Comparison of ENCODE assay signal across 9 cellular contexts in the genomic region with DNA sequence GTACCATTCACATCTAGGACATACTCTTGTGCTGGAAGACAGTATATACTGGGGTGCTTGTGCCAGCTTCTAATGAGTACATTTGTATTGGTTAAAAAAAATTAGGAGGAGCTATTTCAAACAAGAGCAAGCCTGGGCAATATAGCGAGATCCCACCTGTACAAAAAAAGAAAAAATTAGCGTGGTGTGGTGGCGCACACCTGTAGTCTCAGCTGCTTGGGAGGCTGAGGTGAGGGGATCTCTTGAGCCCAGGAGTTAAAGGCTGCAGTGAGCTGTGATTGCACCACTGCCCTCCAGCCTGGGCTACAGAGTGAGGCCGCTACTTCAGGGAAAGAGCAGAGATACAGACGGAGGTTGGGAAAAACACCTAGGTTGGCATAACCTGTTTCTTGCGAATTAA. TPM values are rescaled to one million over a fixed set of nuclear protein-coding genes. Genes with fewer than 3 reads are reported as not detected.
DNase-seq lines count a peak whose midpoint lies in the region; FAIRE-seq and TF ChIP-seq lines count a peak whose summit lies in the region.
"Had no signal": no experiment of that assay in that cellular context is flagged by ENCODE, and none has a peak within 500 bp of the region (broad histone marks: within the 10 kb centered on the region; RNA-seq: fewer than 3 reads in every experiment).

No MANE protein-coding gene starts in this region.

- H3K18ac ChIP-seq in neuronal stem cell (ENCODE audit: low read length) = no peak overlapping the region

- H3K27ac ChIP-seq in CD8-positive, alpha-beta memory T cell (ENCODE audit: low read depth, low read length) = no peak overlapping the region
- H3K27ac ChIP-seq in OCI-LY7 (ENCODE audit: low read depth, low read length, poor library complexity, severe bottlenecking) = no peak overlapping the region
- no peak overlapping the region for H3K27ac ChIP-seq in endothelial cell of umbilical vein (ENCODE audit: insufficient read depth, low read depth, low read length)
- H3K27ac ChIP-seq in neuronal stem cell (replicated peaks; ENCODE audit: low read length) = no peak overlapping the region

- no peaks in the 10 kb centered on the region for H3K27me3 ChIP-seq in CD8-positive, alpha-beta memory T cell (ENCODE audit: insufficient read depth, low read length, poor library complexity, severe bottlenecking)
- H3K27me3 ChIP-seq in endothelial cell of umbilical vein (ENCODE audit: control insufficient read depth in 2 of 2, insufficient read depth in 2 of 2, low read length in 2 of 2) (no peaks in the 10 kb centered on the region), neuronal stem cell (ENCODE audit: control insufficient read depth in 3 of 3, insufficient read depth in 3 of 3, low read depth in 1 of 3, low read length in 3 of 3) (peaks cover 0 to 10% (median 0%) of the 10 kb centered on the region in 3 experiments)

- FAIRE-seq in endothelial cell of umbilical vein (lab: Jason Lieb, UNC) (no peak), urothelium cell line (lab: Jason Lieb, UNC) (no peak)

- H3K9me2 ChIP-seq in OCI-LY7 (ENCODE audit: insufficient read depth, low read length) = no peaks in the 10 kb centered on the region

- H3K36me3 ChIP-seq in CD8-positive, alpha-beta memory T cell (ENCODE audit: insufficient read depth, low read length) = no peaks in the 10 kb centered on the region
- no peaks in the 10 kb centered on the region for H3K36me3 ChIP-seq in OCI-LY7 (ENCODE audit: insufficient read depth, low read length)
- no peaks in the 10 kb centered on the region for H3K36me3 ChIP-seq in endothelial cell of umbilical vein (ENCODE audit: control insufficient read depth in 2 of 2, extremely low read depth in 1 of 2, insufficient read depth in 2 of 2, low read length in 2 of 2)
- peaks cover 0 to 7% of the 10 kb centered on the region in 2 donors for H3K36me3 ChIP-seq in neuronal stem cell (replicated peaks in 1 of 2; ENCODE audit: control insufficient read depth in 2 of 2, insufficient read depth in 2 of 2, low read length in 2 of 2)

- H2BK12ac ChIP-seq in neuronal stem cell (ENCODE audit: low read length) = no peak overlapping the region

- H4K91ac ChIP-seq in neuronal stem cell (ENCODE audit: low read depth, low read length, poor library complexity) = no peak overlapping the region

- H3K4me3 ChIP-seq in CD8-positive, alpha-beta memory T cell (ENCODE audit: low read length) = no peak overlapping the region
- H3K4me3 ChIP-seq in OCI-LY7 (ENCODE audit: low read depth, low read length, poor library complexity, severe bottlenecking) (peak overlapping the region; percentile 99), endothelial cell of umbilical vein (replicated peaks in 1 of 3; ENCODE audit: insufficient read depth in 1 of 3, low read depth in 1 of 3, low read length in 3 of 3) (peak overlapping the region in 1 of 3 experiments; percentile 82), neuronal stem cell (ENCODE audit: low read length in 2 of 2) (peak overlapping the region in 1 of 2 donors; percentile 94)

- H2BK15ac ChIP-seq in neuronal stem cell (ENCODE audit: low read length) = no peak overlapping the region

- H4K20me1 ChIP-seq in OCI-LY7 (ENCODE audit: insufficient read depth, low read length) (no peaks in the 10 kb centered on the region), endothelial cell of umbilical vein (replicated peaks; ENCODE audit: control insufficient read depth, extremely low read depth, insufficient read depth, low read length) (no peaks in the 10 kb centered on the region)

- no CpG with 5 or more reads among the region's 6 CpGs for WGBS in neuronal stem cell (ENCODE audit: extremely low coverage in 2 of 2, insufficient read length in 2 of 2, insufficient replicate concordance in 1 of 2), 2 donors

- H3K27ac Mint-ChIP-seq in CD8-positive, alpha-beta memory T cell = peak overlapping the region in 5 of 8 donors; percentile 57 to 91 (median 83)

- H4K8ac ChIP-seq in neuronal stem cell (ENCODE audit: low read depth, low read length) = no peak overlapping the region

- H3K4ac ChIP-seq in neuronal stem cell (ENCODE audit: low read length) = no peak overlapping the region

- H3K9me1 ChIP-seq in endothelial cell of umbilical vein (replicated peaks; ENCODE audit: control insufficient read depth, extremely low read depth, insufficient read depth, low read length) = no peaks in the 10 kb centered on the region

- H2BK120ac ChIP-seq in neuronal stem cell (ENCODE audit: low read depth, low read length) = no peak overlapping the region

- H3K14ac ChIP-seq in neuronal stem cell (ENCODE audit: low read length) = no peak overlapping the region

- H2BK5ac ChIP-seq in neuronal stem cell (ENCODE audit: low read length) = no peak overlapping the region

- POLR2A ChIA-PET in CD8-positive, alpha-beta memory T cell (lab: Charles Lee) = no interaction called here
- POLR2A ChIA-PET in OCI-LY7 (lab: Charles Lee) (interaction anchor here (0.5 to 0.8 kb wide), 2 partner anchors 24 to 75 kb away, joined by 3 to 8 read pairs; no protein-coding TSS in a partner anchor), endothelial cell of umbilical vein (lab: Charles Lee) (no interaction called here)

- H3K79me1 ChIP-seq in neuronal stem cell (ENCODE audit: low read depth, low read length) = peaks cover 2% of the 10 kb centered on the region

- dilution Hi-C loops in endothelial cell of umbilical vein (cut with MboI; ENCODE audit: extremely low pct_ligation_motif_present, low sequenced_read_pairs) = no loop called here

- H3K4me1 Mint-ChIP-seq in CD8-positive, alpha-beta memory T cell = peaks cover 12 to 24% (median 20%) of the 10 kb centered on the region in 3 donors

- H2AK5ac ChIP-seq in neuronal stem cell (ENCODE audit: low read depth, low read length) = no peak overlapping the region

- BruUV-seq in OCI-LY7 (replicated peaks; lab: Mats Ljungman, UMichigan) = no TSS peak
- no TSS peak for BruUV-seq in endothelial cell of umbilical vein (replicated peaks; lab: Mats Ljungman, UMichigan)

- CTCF ChIA-PET in CD8-positive, alpha-beta memory T cell (lab: Charles Lee) = no interaction called here
- CTCF ChIA-PET in OCI-LY7 (lab: Charles Lee; ENCODE audit: unreplicated experiment) (interaction anchor here (0.6 kb wide), 1 partner anchor 9 kb away, joined by 3 read pairs; no protein-coding TSS in a partner anchor), endothelial cell of umbilical vein (lab: Charles Lee) (interaction anchor here (1.7 kb wide), 1 partner anchor 149 kb away, joined by 6 read pairs; no protein-coding TSS in a partner anchor)

- H3K4me3 Mint-ChIP-seq in CD8-positive, alpha-beta memory T cell = peak overlapping the region; percentile 79 to 94 (median 86)

- peaks cover 14% of the 10 kb centered on the region for H3K4me1 ChIP-seq in CD8-positive, alpha-beta memory T cell (ENCODE audit: insufficient read depth, low read length)
- peaks cover 12% of the 10 kb centered on the region for H3K4me1 ChIP-seq in OCI-LY7 (ENCODE audit: insufficient read depth, low read length, poor library complexity, severe bottlenecking)
- peaks cover 11% of the 10 kb centered on the region for H3K4me1 ChIP-seq in endothelial cell of umbilical vein (ENCODE audit: control insufficient read depth, extremely low read depth, insufficient read depth, low read length)
- H3K4me1 ChIP-seq in neuronal stem cell (ENCODE audit: control insufficient read depth in 2 of 2, insufficient read depth in 1 of 2, low read depth in 1 of 2, low read length in 2 of 2) = peaks cover 4% of the 10 kb centered on the region in 2 donors

- peaks cover 0 to 7% (median 2%) of the 10 kb centered on the region in 3 donors for H3K36me3 Mint-ChIP-seq in CD8-positive, alpha-beta memory T cell

- H3K79me2 ChIP-seq in OCI-LY7 (ENCODE audit: insufficient read depth, low read depth, low read length) (no peaks in the 10 kb centered on the region), endothelial cell of umbilical vein (ENCODE audit: control insufficient read depth, insufficient read depth, low read length) (peaks cover 15% of the 10 kb centered on the region)

- H3K9me3 Mint-ChIP-seq in CD8-positive, alpha-beta memory T cell = no peaks in the 10 kb centered on the region

- TF ChIP-seq CTCF in OCI-LY7 (conservative IDR thresholded peaks at IDR 0.05; ENCODE audit: low read length) (no peak), endothelial cell of umbilical vein (IDR thresholded peaks at IDR 0.05; ENCODE audit: extremely low read depth in 1 of 2, insufficient read depth in 1 of 2, low read depth in 1 of 2, low read length in 2 of 2) (no peak)

- intact Hi-C loops in OCI-LY7 (cut with micrococcal nuclease; ENCODE audit: unreplicated experiment) = no loop called here
- intact Hi-C loops in endothelial cell of umbilical vein (cut with micrococcal nuclease) = loop anchor here (5.0 kb wide), 2 partner anchors 115 to 150 kb away; a partner anchor contains a TSS
- intact Hi-C loops in posterior vena cava (cut with DNase I) = loop anchor here in 1 of 2 donors (1.0 kb wide), 1 partner anchor 115 kb away; no protein-coding TSS in a partner anchor

- no peak overlapping the region for H3K23ac ChIP-seq in neuronal stem cell (ENCODE audit: low read depth, low read length, poor library complexity)

- H3K9ac ChIP-seq in endothelial cell of umbilical vein (replicated peaks; ENCODE audit: extremely low read depth, insufficient read depth, low read length) = peak overlapping the region; percentile 98
- no peak overlapping the region for H3K9ac ChIP-seq in neuronal stem cell (ENCODE audit: low read depth, low read length, poor library complexity)

- TF ChIP-seq POLR2A in endothelial cell of umbilical vein (IDR thresholded peaks at IDR 0.05; ENCODE audit: low read depth, low read length) = no peak

- H2AFZ ChIP-seq in OCI-LY7 (ENCODE audit: low read length) (no peak overlapping the region), endothelial cell of umbilical vein (ENCODE audit: low read depth, low read length) (no peak overlapping the region), neuronal stem cell (ENCODE audit: low read length) (peak overlapping the region; percentile 100)

- no peaks in the 10 kb centered on the region for H3K9me3 ChIP-seq in CD8-positive, alpha-beta memory T cell (ENCODE audit: low read length)
- H3K9me3 ChIP-seq in OCI-LY7 (ENCODE audit: low read length) (no peaks in the 10 kb centered on the region), endothelial cell of umbilical vein (replicated peaks; ENCODE audit: control insufficient read depth, insufficient read depth, low read length) (no peaks in the 10 kb centered on the region), neuronal stem cell (replicated peaks in 1 of 2; ENCODE audit: control insufficient read depth in 2 of 2, insufficient read depth in 1 of 2, low read depth in 1 of 2, low read length in 2 of 2) (no peaks in the 10 kb centered on the region)

- H3K4me2 ChIP-seq in OCI-LY7 (ENCODE audit: low read length) = peak overlapping the region; percentile 99
- H3K4me2 ChIP-seq in endothelial cell of umbilical vein (ENCODE audit: insufficient read depth, low read length) = peak overlapping the region; percentile 95
- H3K4me2 ChIP-seq in neuronal stem cell (ENCODE audit: insufficient read depth, low read length, poor library complexity, severe bottlenecking) = peak overlapping the region; percentile 69

- no peak for DNase-seq in CD8-positive, alpha-beta memory T cell
- no peak for DNase-seq in OCI-LY7 (ENCODE audit: low spot score)
- DNase-seq in endothelial cell of umbilical vein (ENCODE audit: low read depth, low spot score) = no peak
- no peak for DNase-seq in neuronal stem cell (ENCODE audit: low spot score)
- DNase-seq in SIG-M5 treated with dmso at 0.1 percent for 504 hours (lab: John Stamatoyannopoulos, UW; ENCODE audit: unreplicated experiment) = no peak
- DNase-seq in posterior vena cava (ENCODE audit: low spot score) = no peak
- no peak for DNase-seq in urothelium cell line (ENCODE audit: low spot score)
- no peak for DNase-seq in mucosa of gallbladder (ENCODE audit: low spot score)
- DNase-seq: central memory CD4-positive, alpha-beta T cell had no signal

- H3K27me3 Mint-ChIP-seq in CD8-positive, alpha-beta memory T cell = peaks cover 1 to 6% of the 10 kb centered on the region in 2 donors

RNA-seq across cellular contexts. Expression of a gene that starts 1.2 kb away (rescaled TPM):
- 10 to 100 TPM; 12.0 to 12.2 TPM for total RNA-seq in CD8-positive, alpha-beta memory T cell
- polyA plus RNA-seq in CD8-positive, alpha-beta memory T cell = 6.5 TPM
- total RNA-seq in OCI-LY7 (2014; rRNA removed; shearing (Covaris generic)) = 8.5 and 11.7 TPM in 2 replicates
- total RNA-seq in OCI-LY7 (2022) = 21.4 and 26.6 TPM in 2 replicates
- 49.5 and 50.2 TPM in 2 replicates for total RNA-seq in endothelial cell of umbilical vein
- polyA plus RNA-seq in endothelial cell of umbilical vein = 19.6 and 23.5 TPM in 2 replicates
- polyA plus RNA-seq in endothelial cell of umbilical vein (2011; cell fraction: cytosol; rRNA removed) = 12.9 and 13.3 TPM in 2 replicates
- 58.0 and 59.5 TPM in 2 replicates for polyA plus RNA-seq in endothelial cell of umbilical vein (2011; cell fraction: nucleus; rRNA removed)
- polyA plus RNA-seq in endothelial cell of umbilical vein (2012) = 13.4 and 15.8 TPM in 2 replicates
- 63.0 and 64.6 TPM in 2 replicates for polyA minus RNA-seq in endothelial cell of umbilical vein
- polyA minus RNA-seq in endothelial cell of umbilical vein (2011; cell fraction: cytosol; rRNA and poly(A)+ RNA removed) = 10.5 TPM
- 98.7 and 137 TPM in 2 replicates for polyA minus RNA-seq in endothelial cell of umbilical vein (2011; cell fraction: nucleus; rRNA and poly(A)+ RNA removed)
- polyA plus RNA-seq in neuronal stem cell (2013, experiment 1 of 2) = 19.2 TPM
- 19.8 TPM for polyA plus RNA-seq in neuronal stem cell (2013, experiment 2 of 2)
- 10 to 100 TPM; 41.0 to 42.0 TPM for total RNA-seq in posterior vena cava
- 46.6 TPM for total RNA-seq in mucosa of gallbladder
